In the genomic region with DNA sequence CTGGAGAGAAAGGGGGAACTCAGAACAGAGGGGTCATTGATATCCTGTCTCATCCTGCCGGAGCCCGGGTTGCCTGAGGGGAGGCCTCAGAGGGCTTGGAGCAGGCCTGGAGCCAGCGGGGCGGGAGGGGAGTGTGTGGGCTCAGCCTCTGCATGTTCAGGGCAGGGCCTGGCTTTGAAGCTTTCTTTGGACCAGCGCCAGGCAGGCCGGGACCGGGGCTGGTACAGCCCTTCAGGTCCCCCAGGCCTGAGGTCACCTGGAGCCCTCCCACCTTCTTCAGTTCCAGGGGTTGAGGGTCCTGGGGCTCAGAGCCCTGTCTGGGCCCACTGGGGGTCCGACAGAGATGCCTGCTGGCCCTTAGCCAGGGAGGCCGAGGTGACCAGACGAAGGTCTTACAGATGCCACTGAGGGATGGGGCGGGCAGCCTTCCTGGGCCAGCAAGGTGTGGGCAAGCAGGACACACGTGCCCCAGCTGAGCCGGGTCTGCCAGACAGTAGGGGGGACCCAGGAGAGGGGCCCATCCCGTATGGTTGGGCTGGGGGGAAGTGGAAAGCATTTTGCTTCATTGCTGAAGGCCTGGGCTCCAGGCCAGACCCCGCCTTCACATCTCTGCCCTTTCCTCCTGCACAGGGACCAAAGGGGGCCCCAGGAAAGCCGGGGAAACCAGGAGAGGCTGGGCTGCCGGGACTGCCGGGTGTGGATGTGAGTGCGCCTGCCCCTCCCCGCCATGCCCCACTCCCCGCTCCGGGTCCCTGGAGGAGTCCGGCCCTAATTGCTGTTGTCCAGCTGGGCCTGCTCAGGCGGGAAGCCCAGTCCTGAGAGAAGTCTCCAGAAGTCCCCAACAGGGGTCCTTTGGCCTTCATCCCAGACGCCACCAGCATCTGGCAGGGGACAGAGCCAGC, we compare ENCODE assay signal across 1 cellular context.
TF ChIP-seq lines count a peak whose summit lies in the region.

No MANE protein-coding gene starts in this region.

TF ChIP-seq in endothelial cell of umbilical vein, 7 proteins besides CTCF, POLR2A, EP300 and RAD21:
- TF ChIP-seq GATA2 (IDR thresholded peaks at IDR 0.05; ENCODE audit: insufficient read depth, insufficient read length, low read depth, low read length) (no peak), EZH2 (IDR thresholded peaks at IDR 0.05; ENCODE audit: borderline replicate concordance, low read depth, low read length, severe bottlenecking) (no peak), MAX (IDR thresholded peaks at IDR 0.05; ENCODE audit: insufficient read depth, insufficient read length) (no peak), MYC (IDR thresholded peaks at IDR 0.05; ENCODE audit: low read depth, low read length) (no peak), JUN (IDR thresholded peaks at IDR 0.05; ENCODE audit: borderline replicate concordance, insufficient read depth, insufficient read length, low read depth) (no peak), FOS (IDR thresholded peaks at IDR 0.05; ENCODE audit: borderline replicate concordance, insufficient read depth, low read length) (no peak), POLR2AphosphoS5 (IDR thresholded peaks at IDR 0.05; ENCODE audit: insufficient read depth, low read depth, low read length) (no peak)
